30 cellular contexts compared by ENCODE assay signal in genomic region chr11:64524534-64525042, GRCh38. TPM values are rescaled to one million over a fixed set of nuclear protein-coding genes. Genes with fewer than 3 reads are reported as not detected.
"Had no signal": no experiment of that assay in that cellular context is flagged by ENCODE, and none has a peak within 500 bp of the region (broad histone marks: within the 10 kb centered on the region; RNA-seq: fewer than 3 reads in every experiment).

No MANE protein-coding gene starts in this region.

- H3K9me3 Mint-ChIP-seq: activated CD4-positive, alpha-beta T cell treated with anti-CD3 and anti-CD28 coated beads, Interleukin-2, amount 10 ng/mL, durations not matched to agents 24 days and 14 days; activated CD8-positive, alpha-beta T cell treated with anti-CD3 and anti-CD28 coated beads for 36 hours; activated naive CD4-positive, alpha-beta T cell treated with anti-CD3 and anti-CD28 coated beads for 36 hours; activated naive CD4-positive, alpha-beta T cell treated with anti-CD3 and anti-CD28 coated beads, Interleukin-2, amount 50 U/mL, for 72 hours had no signal

- H3K4me1 ChIP-seq: adrenal gland, body of pancreas, breast epithelium had no signal

- H3K27me3 ChIP-seq: body of pancreas, SJCRH30 had no signal

- FAIRE-seq: astrocyte, TTC549 had no signal

- H3K9me3 ChIP-seq: adrenal gland, body of pancreas, breast epithelium, SJCRH30 had no signal

- ATAC-seq: activated CD8-positive, alpha-beta T cell treated with anti-CD3 and anti-CD28 coated beads for 36 hours; activated naive CD4-positive, alpha-beta T cell treated with anti-CD3 and anti-CD28 coated beads, Interleukin-2, amount 50 U/mL, for 72 hours; body of pancreas had no signal

- H3K36me3 ChIP-seq: adrenal gland, breast epithelium, SJCRH30 had no signal

- H3K4me3 ChIP-seq: adrenal gland, body of pancreas, breast epithelium, SJCRH30, SK-N-MC had no signal

- H3K27ac Mint-ChIP-seq: activated CD4-positive, alpha-beta T cell treated with anti-CD3 and anti-CD28 coated beads, Interleukin-2, amount 10 ng/mL, durations not matched to agents 24 days and 14 days; activated CD8-positive, alpha-beta T cell treated with anti-CD3 and anti-CD28 coated beads for 36 hours; activated naive CD4-positive, alpha-beta T cell treated with anti-CD3 and anti-CD28 coated beads for 36 hours; activated naive CD4-positive, alpha-beta T cell treated with anti-CD3 and anti-CD28 coated beads, Interleukin-2, amount 50 U/mL, for 72 hours had no signal

- H3K36me3 Mint-ChIP-seq: activated naive CD4-positive, alpha-beta T cell treated with anti-CD3 and anti-CD28 coated beads, Interleukin-2, amount 50 U/mL, for 72 hours had no signal

- H3K4me3 Mint-ChIP-seq: activated CD4-positive, alpha-beta T cell treated with anti-CD3 and anti-CD28 coated beads, Interleukin-2, amount 10 ng/mL, durations not matched to agents 24 days and 14 days; activated CD8-positive, alpha-beta T cell treated with anti-CD3 and anti-CD28 coated beads for 36 hours; activated naive CD4-positive, alpha-beta T cell treated with anti-CD3 and anti-CD28 coated beads for 36 hours had no signal

- DNase-seq: activated CD4-positive, alpha-beta T cell treated with anti-CD3 and anti-CD28 coated beads, Interleukin-2, amount 10 ng/mL, durations not matched to agents 24 days and 14 days; activated CD4-positive, alpha-beta T cell treated with anti-CD3 and anti-CD28 coated beads, Interleukin-2, amount 50 U/mL, for 4 hours; activated CD8-positive, alpha-beta T cell treated with anti-CD3 and anti-CD28 coated beads for 36 hours; activated gamma-delta T cell treated with Interleukin-2 at 50 U/mL for 16 hours; activated naive CD4-positive, alpha-beta T cell treated with anti-CD3 and anti-CD28 coated beads for 36 hours; activated T-cell treated with anti-CD3 and anti-CD28 coated beads, Interleukin-2, amount 50 U/mL, for 1 hour; adrenal gland; body of pancreas; NCI-H1105; NCI-H1417 treated with DMSO at 0.1 percent for 48 hours; NCI-H187 treated with DMSO at 0.1 percent for 48 hours; NCI-H2081; NCI-H226; NCI-H446 treated with DMSO at 0.1 percent for 48 hours; NCI-H524; NCI-H69; SHP77; SJCRH30; T1000 had no signal

- H3K4me1 Mint-ChIP-seq: activated CD4-positive, alpha-beta T cell treated with anti-CD3 and anti-CD28 coated beads, Interleukin-2, amount 10 ng/mL, durations not matched to agents 24 days and 14 days had no signal

- H3K27ac ChIP-seq: adrenal gland, body of pancreas, breast epithelium, SJCRH30, SK-N-MC had no signal

RNA-seq across cellular contexts. Expression of gene SLC22A11, which starts 31.2 kb away (rescaled TPM):
- total RNA-seq: activated CD4-positive, alpha-beta T cell treated with anti-CD3 and anti-CD28 coated beads, Interleukin-2, amount 10 ng/mL, durations not matched to agents 24 days and 14 days; activated CD8-positive, alpha-beta memory T cell treated with anti-CD3 and anti-CD28 coated beads for 36 hours; activated CD8-positive, alpha-beta T cell treated with anti-CD3 and anti-CD28 coated beads for 36 hours; activated naive CD4-positive, alpha-beta T cell treated with anti-CD3 and anti-CD28 coated beads, Interleukin-2, amount 50 U/mL, for 72 hours; astrocyte; body of pancreas; breast epithelium; cardiac septum; M059J; RPMI7951; SJCRH30; T-helper 1 cell treated with Interleukin-12 subunit alpha and Interleukin-12 subunit beta and Interleukin-4 antibody, amounts not matched to agents 30 ng/mL and 1 ng/mL, for 36 hours; T-helper 2 cell treated with Interferon-gamma antibody and Interleukin-4, amounts not matched to agents 100 ng/mL and 5 ng/mL, for 36 hours had no signal
